Comparison of ENCODE assay signal across 11 cellular contexts in genomic region chr1:25017436-25018109, GRCh38.
DNase-seq lines count a peak whose midpoint lies in the region; ATAC-seq, FAIRE-seq and TF ChIP-seq lines count a peak whose summit lies in the region.
"Had no signal": no experiment of that assay in that cellular context is flagged by ENCODE, and none has a peak within 500 bp of the region (broad histone marks: within the 10 kb centered on the region; RNA-seq: fewer than 3 reads in every experiment).

No MANE protein-coding gene starts in this region.

- H3K4me3 ChIP-seq in HepG2 (replicated peaks in 1 of 3; ENCODE audit: insufficient read depth in 1 of 3, low read depth in 2 of 3, low read length in 3 of 3) (no peak overlapping the region), right lobe of liver (no peak overlapping the region), right atrium auricular region (no peak overlapping the region)
- H3K4me3 ChIP-seq: GM12878 had no signal

- no peaks in the 10 kb centered on the region for H3K9me3 ChIP-seq in HepG2 (ENCODE audit: low read length)
- no peaks in the 10 kb centered on the region for H3K9me3 ChIP-seq in right lobe of liver
- no peaks in the 10 kb centered on the region for H3K9me3 ChIP-seq in right atrium auricular region

- H3K9ac ChIP-seq in HepG2 (ENCODE audit: insufficient read depth, low read depth, low read length) = no peak overlapping the region

- FAIRE-seq in HepG2 (lab: Jason Lieb, UNC) = no peak
- FAIRE-seq in urothelium cell line (lab: Jason Lieb, UNC) = no peak
- FAIRE-seq: GM12878 had no signal

- no peak for TF ChIP-seq POLR2A in HepG2 (IDR thresholded peaks at IDR 0.05; ENCODE audit: insufficient read depth in 1 of 2, low read depth in 2 of 2, low read length in 2 of 2)
- TF ChIP-seq POLR2A in right lobe of liver (IDR thresholded peaks at IDR 0.05) = no peak

- H3K4me2 ChIP-seq in HepG2 (ENCODE audit: low read depth, low read length) = no peak overlapping the region

- H3K27me3 Mint-ChIP-seq in activated CD4-positive, alpha-beta memory T cell treated with anti-CD3 and anti-CD28 coated beads for 36 hours = no peaks in the 10 kb centered on the region

- H3K27ac ChIP-seq in HepG2 (ENCODE audit: extremely low read length, insufficient read depth, low read length) (no peak overlapping the region), right lobe of liver (no peak overlapping the region), foreskin keratinocyte (peak overlapping the region; percentile 76), right atrium auricular region (no peak overlapping the region)

- H3K27ac Mint-ChIP-seq in activated CD4-positive, alpha-beta memory T cell treated with anti-CD3 and anti-CD28 coated beads for 36 hours = peak overlapping the region; percentile 76

- CTCF ChIA-PET in HepG2 (lab: Yijun Ruan, JAX; ENCODE audit: low intra/inter-chr PET ratio, low total read pairs) = no interaction called here
- CTCF ChIA-PET in activated CD4-positive, alpha-beta memory T cell treated with anti-CD3 and anti-CD28 coated beads for 36 hours (lab: Charles Lee) = interaction anchor here (0.8 to 1.9 kb wide), 2 partner anchors 19 to 20 kb away, joined by 3 to 8 read pairs; no protein-coding TSS in a partner anchor

- peaks cover 49% of the 10 kb centered on the region for H3K4me1 Mint-ChIP-seq in activated CD4-positive, alpha-beta memory T cell treated with anti-CD3 and anti-CD28 coated beads for 36 hours (ENCODE audit: low read depth)

- no peak overlapping the region for H2AFZ ChIP-seq in HepG2 (ENCODE audit: low read length)

- H3K36me3 ChIP-seq in HepG2 (replicated peaks in 1 of 2; ENCODE audit: control insufficient read depth in 1 of 2, insufficient read depth in 2 of 2, low read length in 2 of 2) = no peaks in the 10 kb centered on the region
- no peaks in the 10 kb centered on the region for H3K36me3 ChIP-seq in right lobe of liver
- no peaks in the 10 kb centered on the region for H3K36me3 ChIP-seq in right atrium auricular region

- POLR2A ChIA-PET in HepG2 (lab: Yijun Ruan, JAX) = no interaction called here
- POLR2A ChIA-PET in activated CD4-positive, alpha-beta memory T cell treated with anti-CD3 and anti-CD28 coated beads for 36 hours (lab: Charles Lee) = interaction anchor here (0.6 kb wide), 1 partner anchor 231 kb away, joined by 5 read pairs; no protein-coding TSS in a partner anchor

- 0 out of 2 replicates have a peak, but pooled peaks have one; percentile 24 for TF ChIP-seq RAD21 in HepG2 (CRISPR knock-in tag; IDR thresholded peaks at IDR 0.05)

- no peaks in the 10 kb centered on the region for H3K79me2 ChIP-seq in HepG2 (ENCODE audit: insufficient read depth, low read length)

- TF ChIP-seq CTCF in HepG2 (CRISPR knock-in tag; IDR thresholded peaks at IDR 0.05) (peak; percentile 37), right lobe of liver (IDR thresholded peaks at IDR 0.05) (no peak), foreskin keratinocyte (conservative IDR thresholded peaks at IDR 0.05) (no peak), right atrium auricular region (IDR thresholded peaks at IDR 0.05) (no peak)

- BruUV-seq in HepG2 (replicated peaks; lab: Mats Ljungman, UMichigan) = no TSS peak

- H3K27me3 ChIP-seq in HepG2 (ENCODE audit: control insufficient read depth in 1 of 2, insufficient read depth in 2 of 2, low read length in 2 of 2) (0 out of 5 replicates have a peak, but pooled peaks cover 0 to 11% of the 10 kb centered on the region in 2 experiments), right lobe of liver (no peaks in the 10 kb centered on the region), foreskin keratinocyte (no peaks in the 10 kb centered on the region), right atrium auricular region (no peaks in the 10 kb centered on the region)

- DNase-seq in HepG2 (ENCODE audit: low spot score) (peak; percentile 36), right lobe of liver (no peak), foreskin keratinocyte (no peak), urothelium cell line (ENCODE audit: low spot score) (peak; percentile 34), NCI-H2029 (lab: John Stamatoyannopoulos, UW) (no peak), right atrium auricular region (ENCODE audit: low spot score) (no peak)
- DNase-seq in activated CD4-positive, alpha-beta memory T cell treated with anti-CD3 and anti-CD28 coated beads for 36 hours = peak; percentile 47
- DNase-seq: amygdala had no signal

- H4K20me1 ChIP-seq in HepG2 (ENCODE audit: insufficient read depth, low read length) = no peaks in the 10 kb centered on the region

- peaks cover 21% of the 10 kb centered on the region for H3K4me1 ChIP-seq in HepG2 (ENCODE audit: insufficient read depth, low read length)
- no peaks in the 10 kb centered on the region for H3K4me1 ChIP-seq in right lobe of liver
- H3K4me1 ChIP-seq in foreskin keratinocyte = peaks cover 2% of the 10 kb centered on the region
- H3K4me1 ChIP-seq in right atrium auricular region = peaks cover 0 to 5% of the 10 kb centered on the region in 2 donors

- no peaks in the 10 kb centered on the region for H3K9me3 Mint-ChIP-seq in activated CD4-positive, alpha-beta memory T cell treated with anti-CD3 and anti-CD28 coated beads for 36 hours
- H3K9me3 Mint-ChIP-seq: CD8-positive, alpha-beta memory T cell had no signal

- ATAC-seq in HepG2 = peak; percentile 84
- no peak for ATAC-seq in right lobe of liver
- ATAC-seq in foreskin keratinocyte = peak; percentile 33
- ATAC-seq in activated CD4-positive, CD25-positive, alpha-beta regulatory T cell treated with anti-CD3 and anti-CD28 coated beads, Interleukin-2, amount 50 U/mL, for 24 hours = no peak
- ATAC-seq: GM12878 had no signal

- intact Hi-C loops in HepG2 (cut with micrococcal nuclease; ENCODE audit: unreplicated experiment) = no loop called here
- intact Hi-C loops in right lobe of liver (cut with DNase I) = no loop called here
- intact Hi-C loops in activated CD4-positive, alpha-beta memory T cell treated with anti-CD3 and anti-CD28 coated beads for 36 hours (cut with micrococcal nuclease) = no loop called here

- in situ Hi-C loops in HepG2 (cut with HindIII; ENCODE audit: extremely low pct_ligation_motif_present, low pct_unique_long_range_greater_than_20kb) = no loop called here

- no peaks in the 10 kb centered on the region for H3K36me3 Mint-ChIP-seq in activated CD4-positive, alpha-beta memory T cell treated with anti-CD3 and anti-CD28 coated beads for 36 hours
- H3K36me3 Mint-ChIP-seq: CD8-positive, alpha-beta memory T cell had no signal

- WGBS in HepG2 (ENCODE audit: low lambda C conversion rate) = 63% methylated on average over 8 of the region's 11 CpGs
- 62% methylated on average over 2 of the region's 11 CpGs for WGBS in right lobe of liver (ENCODE audit: insufficient coverage, low coverage, low lambda C conversion rate, missing lambda C conversion rate)

- H3K4me3 Mint-ChIP-seq in activated CD4-positive, alpha-beta memory T cell treated with anti-CD3 and anti-CD28 coated beads for 36 hours = no peak overlapping the region

- TF ChIP-seq EP300 in HepG2 (IDR thresholded peaks at IDR 0.05; ENCODE audit: low read depth in 2 of 2, low read length in 2 of 2) = no peak
- no peak for TF ChIP-seq EP300 in HepG2 (CRISPR knock-in tag; IDR thresholded peaks at IDR 0.05; ENCODE audit: borderline replicate concordance)

TF ChIP-seq in HepG2, 621 proteins besides CTCF, POLR2A, EP300 and RAD21:
- TF ChIP-seq ZNF674 (CRISPR knock-in tag; IDR thresholded peaks at IDR 0.05; ENCODE audit: low read depth) (no peak), NCOA2 (CRISPR knock-in tag; IDR thresholded peaks at IDR 0.05) (no peak), STAG1 (CRISPR knock-in tag; IDR thresholded peaks at IDR 0.05) (peak; percentile 13; the same call in 1 of the 2 replicates)

Comparison
In these comparisons a context has a peak if more than half of its experiments do, and no peak if none do; other contexts are left out.
1. ATAC-seq: peak in HepG2 (single experiment) and foreskin keratinocyte (single experiment); none in right lobe of liver (0 of 4) and activated CD4-positive, CD25-positive, alpha-beta regulatory T cell treated with anti-CD3 and anti-CD28 coated beads, Interleukin-2, amount 50 U/mL, for 24 hours (0 of 2).
2. DNase-seq: peak in HepG2 (single experiment), activated CD4-positive, alpha-beta memory T cell treated with anti-CD3 and anti-CD28 coated beads for 36 hours (single experiment) and urothelium cell line (single experiment); none in right lobe of liver (0 of 3), foreskin keratinocyte (0 of 2), NCI-H2029 (single experiment) and right atrium auricular region (single experiment).